ENCODE assay signal across 18 cellular contexts in the genomic region with DNA sequence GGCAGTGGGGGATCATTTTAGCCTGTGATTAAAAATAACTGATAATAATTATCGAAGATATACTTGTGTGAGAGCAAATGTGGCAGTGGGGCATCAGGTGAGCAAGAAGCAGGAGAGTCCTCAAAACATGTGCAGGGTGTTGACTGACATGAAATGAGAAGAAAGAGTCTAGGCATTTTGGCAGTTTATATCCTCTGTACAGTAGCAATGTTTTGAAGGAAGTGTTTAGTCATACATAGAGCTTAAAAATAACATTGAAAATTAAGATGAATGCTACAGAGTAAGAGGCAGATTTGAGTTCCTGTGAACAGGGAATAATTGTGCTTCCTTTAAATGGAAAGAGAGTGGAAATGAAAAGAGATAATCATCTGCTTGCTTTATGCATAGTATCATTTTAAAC. TPM values are rescaled to one million over a fixed set of nuclear protein-coding genes. Genes with fewer than 3 reads are reported as not detected.
"Had no signal": no experiment of that assay in that cellular context is flagged by ENCODE, and none has a peak within 500 bp of the region (broad histone marks: within the 10 kb centered on the region; RNA-seq: fewer than 3 reads in every experiment).

No MANE protein-coding gene starts in this region.

- H3K4me2 ChIP-seq: hepatocyte had no signal

- H3K36me3 Mint-ChIP-seq: activated naive CD4-positive, alpha-beta T cell treated with anti-CD3 and anti-CD28 coated beads, Interleukin-2, amount 50 U/mL, for 72 hours had no signal

- H3K27me3 ChIP-seq: colonic mucosa, hepatocyte, ovary, upper lobe of left lung had no signal

- H2AFZ ChIP-seq: hepatocyte had no signal

- H3K4me1 Mint-ChIP-seq: activated B cell treated with CpG ODN at 0.5 μM for 24 hours; activated CD4-positive, alpha-beta T cell treated with anti-CD3 and anti-CD28 coated beads, Interleukin-2, amount 10 ng/mL, durations not matched to agents 7 days and 5 days; neural crest cell had no signal

- H3K79me2 ChIP-seq: hepatocyte had no signal

- H3K9me3 Mint-ChIP-seq: activated B cell treated with CpG ODN at 0.5 μM for 24 hours; activated CD4-positive, alpha-beta T cell treated with anti-CD3 and anti-CD28 coated beads, Interleukin-2, amount 10 ng/mL, durations not matched to agents 7 days and 5 days; activated naive CD4-positive, alpha-beta T cell treated with anti-CD3 and anti-CD28 coated beads, Interleukin-2, amount 50 U/mL, for 72 hours; neural crest cell; stimulated activated naive CD8-positive, alpha-beta T cell treated with anti-CD3 and anti-CD28 coated beads, Interleukin-15, Interleukin-2, amounts not matched to agents 100 ng/mL and 50 ng/mL, for 24 hours had no signal

- DNase-seq: activated B cell treated with CpG ODN at 0.5 μM for 24 hours; activated CD4-positive, alpha-beta T cell treated with anti-CD3 and anti-CD28 coated beads, Interleukin-2, amount 10 ng/mL, durations not matched to agents 7 days and 5 days; activated CD8-positive, alpha-beta memory T cell treated with anti-CD3 and anti-CD28 coated beads for 24 hours; activated effector memory CD4-positive, alpha-beta T cell treated with Interleukin-2 at 50 U/mL for 16 hours; amniotic stem cell; colonic mucosa; effector CD8-positive, alpha-beta T cell; kidney glomerular epithelial cell; ovary; stimulated activated CD4-positive, alpha-beta T cell treated with anti-CD3 and anti-CD28 coated beads, Interleukin-2, amount 100 ng/mL, for 48 hours; T-helper 17 cell; upper lobe of left lung had no signal

- H3K36me3 ChIP-seq: ovary had no signal

- H3K27ac ChIP-seq: colonic mucosa, epithelial cell of prostate, hepatocyte, ovary, upper lobe of left lung had no signal

- H3K27me3 Mint-ChIP-seq: activated B cell treated with CpG ODN at 0.5 μM for 24 hours; activated CD4-positive, alpha-beta T cell treated with anti-CD3 and anti-CD28 coated beads, Interleukin-2, amount 10 ng/mL, durations not matched to agents 7 days and 5 days; stimulated activated naive CD8-positive, alpha-beta T cell treated with anti-CD3 and anti-CD28 coated beads, Interleukin-15, Interleukin-2, amounts not matched to agents 100 ng/mL and 50 ng/mL, for 24 hours; T-helper 17 cell had no signal

- H3K27ac Mint-ChIP-seq: activated B cell treated with CpG ODN at 0.5 μM for 24 hours; activated CD4-positive, alpha-beta T cell treated with anti-CD3 and anti-CD28 coated beads, Interleukin-2, amount 10 ng/mL, durations not matched to agents 7 days and 5 days; activated naive CD4-positive, alpha-beta T cell treated with anti-CD3 and anti-CD28 coated beads, Interleukin-2, amount 50 U/mL, for 72 hours; stimulated activated naive CD8-positive, alpha-beta T cell treated with anti-CD3 and anti-CD28 coated beads, Interleukin-15, Interleukin-2, amounts not matched to agents 100 ng/mL and 50 ng/mL, for 24 hours; T-helper 17 cell had no signal

- H3K4me3 Mint-ChIP-seq: activated B cell treated with CpG ODN at 0.5 μM for 24 hours; activated CD4-positive, alpha-beta T cell treated with anti-CD3 and anti-CD28 coated beads, Interleukin-2, amount 10 ng/mL, durations not matched to agents 7 days and 5 days; neural crest cell; stimulated activated naive CD8-positive, alpha-beta T cell treated with anti-CD3 and anti-CD28 coated beads, Interleukin-15, Interleukin-2, amounts not matched to agents 100 ng/mL and 50 ng/mL, for 24 hours; T-helper 17 cell had no signal

- H3K9me3 ChIP-seq: colonic mucosa, ovary, upper lobe of left lung had no signal

- H3K4me3 ChIP-seq: colonic mucosa, hepatocyte, ovary, upper lobe of left lung had no signal

- H3K4me1 ChIP-seq: colonic mucosa, upper lobe of left lung had no signal

RNA-seq across cellular contexts. Expression of a gene that starts 53.3 kb away (rescaled TPM):
- total RNA-seq: activated B cell treated with CpG ODN at 0.5 μM for 24 hours; activated CD4-positive, alpha-beta T cell treated with anti-CD3 and anti-CD28 coated beads, Interleukin-2, amount 10 ng/mL, durations not matched to agents 7 days and 5 days; myocyte; neural crest cell; ovary; T-helper 17 cell had no signal
- polyA plus RNA-seq: ovary had no signal
